In genomic region chr1:2466834-2467554, GRCh38 we compare ENCODE assay signal across 9 cellular contexts. TPM values are rescaled to one million over a fixed set of nuclear protein-coding genes. Genes with fewer than 3 reads are reported as not detected.
DNase-seq lines count a peak whose midpoint lies in the region; TF ChIP-seq lines count a peak whose summit lies in the region.
"Had no signal": no experiment of that assay in that cellular context is flagged by ENCODE, and none has a peak within 500 bp of the region (broad histone marks: within the 10 kb centered on the region; RNA-seq: fewer than 3 reads in every experiment).

No MANE protein-coding gene starts in this region.

- intact Hi-C loops in vagina (cut with DNase I): no loop called here

- H3K27ac ChIP-seq in HEK293 (ENCODE audit: extremely low read depth, low read depth, low read length) (no peak overlapping the region), iPS DF 6.9 (ENCODE audit: low read length) (no peak overlapping the region), vagina (no peak overlapping the region)

- TF ChIP-seq CTCF in HEK293 (tag by site-specific recombination; IDR thresholded peaks at IDR 0.05) (no peak), vagina (IDR thresholded peaks at IDR 0.05) (no peak)

- TF ChIP-seq POLR2A in vagina (IDR thresholded peaks at IDR 0.05): no peak

- H3K27me3 ChIP-seq in iPS DF 6.9 (ENCODE audit: control insufficient read depth, insufficient read depth, low read length) (no peaks in the 10 kb centered on the region), vagina (no peaks in the 10 kb centered on the region)

- POLR2A ChIA-PET in HEK293 (lab: Yijun Ruan, JAX): no interaction called here

- DNase-seq in 8988T (peak; percentile 76), iPS DF 6.9 (ENCODE audit: low read depth, low spot score) (no peak), vagina (ENCODE audit: extremely low spot score in 2 of 2) (no peak), medulla oblongata (ENCODE audit: extremely low spot score) (no peak), DMS153 (lab: John Stamatoyannopoulos, UW) (no peak)
- DNase-seq in activated CD4-positive, alpha-beta T cell treated with anti-CD3 and anti-CD28 coated beads, Interleukin-2, amount 50 U/mL, for 4 hours: peak; percentile 5 to 13
- no peak for DNase-seq in effector CD8-positive, alpha-beta T cell (lab: John Stamatoyannopoulos, UW)
- DNase-seq: midbrain had no signal

- CTCF ChIA-PET in HEK293 (lab: Yijun Ruan, JAX): no interaction called here

- H3K36me3 ChIP-seq in HEK293 (ENCODE audit: control insufficient read depth in 2 of 2, insufficient read depth in 1 of 2, low read length in 2 of 2) (no peaks in the 10 kb centered on the region), iPS DF 6.9 (ENCODE audit: control insufficient read depth, insufficient read depth, low read length) (no peaks in the 10 kb centered on the region), vagina (no peaks in the 10 kb centered on the region)

- H3K4me1 ChIP-seq in HEK293 (ENCODE audit: control insufficient read depth, insufficient read depth, low read length) (no peaks in the 10 kb centered on the region), iPS DF 6.9 (ENCODE audit: control insufficient read depth, insufficient read depth, low read length) (peaks cover 2% of the 10 kb centered on the region), vagina (peaks cover 12% of the 10 kb centered on the region)

- no peaks in the 10 kb centered on the region for H3K9me3 ChIP-seq in HEK293 (ENCODE audit: control insufficient read depth, insufficient read depth, low read depth, low read length)
- H3K9me3 ChIP-seq in iPS DF 6.9 (ENCODE audit: control insufficient read depth, insufficient read depth, low read length): no peaks in the 10 kb centered on the region
- H3K9me3 ChIP-seq in vagina: no peaks in the 10 kb centered on the region

- no peak overlapping the region for H3K4me3 ChIP-seq in HEK293 (ENCODE audit: low read depth, low read length)
- peak overlapping the region; percentile 22; the same call in 1 of the 2 replicates for H3K4me3 ChIP-seq in iPS DF 6.9 (ENCODE audit: low read length)
- H3K4me3 ChIP-seq in vagina: no peak overlapping the region

- no CpG with 5 or more reads among the region's 36 CpGs for WGBS in iPS DF 6.9 (ENCODE audit: insufficient coverage, insufficient read length)

TF ChIP-seq in HEK293, 187 proteins besides CTCF, POLR2A, EP300 and RAD21:
- TF ChIP-seq KLF1 (tag by site-specific recombination; IDR thresholded peaks at IDR 0.05) (peak; percentile 47; the same call in 1 of the 2 replicates), ZNF48 (tag by site-specific recombination; IDR thresholded peaks at IDR 0.05) (no peak), KLF8 (tag by site-specific recombination; IDR thresholded peaks at IDR 0.05) (peak; percentile 57; the same call in 1 of the 2 replicates), ZNF596 (tag by site-specific recombination; IDR thresholded peaks at IDR 0.05) (no peak), GLIS1 (tag by site-specific recombination; IDR thresholded peaks at IDR 0.05) (peak; percentile 56; the same call in 1 of the 2 replicates), ZIC2 (tag by site-specific recombination; IDR thresholded peaks at IDR 0.05) (peak; percentile 82), ZNF449 (tag by site-specific recombination; IDR thresholded peaks at IDR 0.05) (0 out of 2 replicates have a peak, but pooled peaks have one; percentile 25), REPIN1 (tag by site-specific recombination; IDR thresholded peaks at IDR 0.05; ENCODE audit: low read depth) (no peak), KLF16 (tag by site-specific recombination; IDR thresholded peaks at IDR 0.05) (peak; percentile 66; the same call in 1 of the 2 replicates), ZFP69B (tag by site-specific recombination; IDR thresholded peaks at IDR 0.05) (0 out of 2 replicates have a peak, but pooled peaks have one; percentile 24), KLF9 (tag by site-specific recombination; IDR thresholded peaks at IDR 0.05; ENCODE audit: low read depth) (peak; percentile 63; the same call in 1 of the 2 replicates), SP2 (tag by site-specific recombination; IDR thresholded peaks at IDR 0.05) (peak; percentile 60; the same call in 1 of the 2 replicates), SP3 (tag by site-specific recombination; IDR thresholded peaks at IDR 0.05) (peak; percentile 58), ZBTB8A (tag by site-specific recombination; IDR thresholded peaks at IDR 0.05) (peak; percentile 39; the same call in 1 of the 2 replicates)
- TF ChIP-seq, protein P1, sequence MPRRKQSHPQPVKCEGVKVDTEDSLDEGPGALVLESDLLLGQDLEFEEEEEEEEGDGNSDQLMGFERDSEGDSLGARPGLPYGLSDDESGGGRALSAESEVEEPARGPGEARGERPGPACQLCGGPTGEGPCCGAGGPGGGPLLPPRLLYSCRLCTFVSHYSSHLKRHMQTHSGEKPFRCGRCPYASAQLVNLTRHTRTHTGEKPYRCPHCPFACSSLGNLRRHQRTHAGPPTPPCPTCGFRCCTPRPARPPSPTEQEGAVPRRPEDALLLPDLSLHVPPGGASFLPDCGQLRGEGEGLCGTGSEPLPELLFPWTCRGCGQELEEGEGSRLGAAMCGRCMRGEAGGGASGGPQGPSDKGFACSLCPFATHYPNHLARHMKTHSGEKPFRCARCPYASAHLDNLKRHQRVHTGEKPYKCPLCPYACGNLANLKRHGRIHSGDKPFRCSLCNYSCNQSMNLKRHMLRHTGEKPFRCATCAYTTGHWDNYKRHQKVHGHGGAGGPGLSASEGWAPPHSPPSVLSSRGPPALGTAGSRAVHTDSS (tag by site-specific recombination; IDR thresholded peaks at IDR 0.05): peak; percentile 92
- TF ChIP-seq, protein P2, sequence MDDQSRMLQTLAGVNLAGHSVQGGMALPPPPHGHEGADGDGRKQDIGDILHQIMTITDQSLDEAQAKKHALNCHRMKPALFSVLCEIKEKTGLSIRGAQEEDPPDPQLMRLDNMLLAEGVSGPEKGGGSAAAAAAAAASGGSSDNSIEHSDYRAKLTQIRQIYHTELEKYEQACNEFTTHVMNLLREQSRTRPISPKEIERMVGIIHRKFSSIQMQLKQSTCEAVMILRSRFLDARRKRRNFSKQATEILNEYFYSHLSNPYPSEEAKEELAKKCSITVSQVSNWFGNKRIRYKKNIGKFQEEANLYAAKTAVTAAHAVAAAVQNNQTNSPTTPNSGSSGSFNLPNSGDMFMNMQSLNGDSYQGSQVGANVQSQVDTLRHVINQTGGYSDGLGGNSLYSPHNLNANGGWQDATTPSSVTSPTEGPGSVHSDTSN (CRISPR knock-in tag; IDR thresholded peaks at IDR 0.05): no peak
- TF ChIP-seq, protein P3, sequence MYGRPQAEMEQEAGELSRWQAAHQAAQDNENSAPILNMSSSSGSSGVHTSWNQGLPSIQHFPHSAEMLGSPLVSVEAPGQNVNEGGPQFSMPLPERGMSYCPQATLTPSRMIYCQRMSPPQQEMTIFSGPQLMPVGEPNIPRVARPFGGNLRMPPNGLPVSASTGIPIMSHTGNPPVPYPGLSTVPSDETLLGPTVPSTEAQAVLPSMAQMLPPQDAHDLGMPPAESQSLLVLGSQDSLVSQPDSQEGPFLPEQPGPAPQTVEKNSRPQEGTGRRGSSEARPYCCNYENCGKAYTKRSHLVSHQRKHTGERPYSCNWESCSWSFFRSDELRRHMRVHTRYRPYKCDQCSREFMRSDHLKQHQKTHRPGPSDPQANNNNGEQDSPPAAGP (tag by site-specific recombination; IDR thresholded peaks at IDR 0.05): peak; percentile 58

RNA-seq across cellular contexts. Expression of gene PLCH2, which starts 9.1 kb away (rescaled TPM):
- total RNA-seq in vagina: 30.7 TPM

RNA-seq across cellular contexts. Expression of gene PEX10, which starts 54.6 kb away (rescaled TPM):
- 15.2 TPM for total RNA-seq in vagina

RNA-seq across cellular contexts. Expression of gene PANK4, which starts 59.4 kb away (rescaled TPM):
- 39.5 TPM for total RNA-seq in vagina

Comparison
In these comparisons a context has a peak if more than half of its experiments do, and no peak if none do; other contexts are left out.
1. DNase-seq: peak in 8988T (single experiment) and activated CD4-positive, alpha-beta T cell treated with anti-CD3 and anti-CD28 coated beads, Interleukin-2, amount 50 U/mL, for 4 hours (2 of 2); none in iPS DF 6.9 (single experiment), vagina (0 of 2), medulla oblongata (single experiment), DMS153 (single experiment) and effector CD8-positive, alpha-beta T cell (single experiment).